ENCODE assay signal across 13 cellular contexts in genomic region chr5:176531902-176532493, GRCh38. TPM values are rescaled to one million over a fixed set of nuclear protein-coding genes. Genes with fewer than 3 reads are reported as not detected.
DNase-seq lines count a peak whose midpoint lies in the region; ATAC-seq and TF ChIP-seq lines count a peak whose summit lies in the region.
"Had no signal": no experiment of that assay in that cellular context is flagged by ENCODE, and none has a peak within 500 bp of the region (broad histone marks: within the 10 kb centered on the region; RNA-seq: fewer than 3 reads in every experiment).

No MANE protein-coding gene starts in this region.

- H3K36me3 ChIP-seq in CD8-positive, alpha-beta memory T cell (ENCODE audit: insufficient read depth, low read length): peaks cover 33% of the 10 kb centered on the region
- H3K36me3 ChIP-seq in naive thymus-derived CD4-positive, alpha-beta T cell (ENCODE audit: control insufficient read depth in 2 of 3, insufficient read depth in 3 of 3, low read length in 3 of 3): peaks cover 14 to 59% (median 15%) of the 10 kb centered on the region in 3 experiments

- no peaks in the 10 kb centered on the region; the same call in 1 of the 2 replicates for H3K9me3 ChIP-seq in AG04450 (ENCODE audit: control insufficient read depth, insufficient read depth, low read length)
- no peaks in the 10 kb centered on the region for H3K9me3 ChIP-seq in CD8-positive, alpha-beta memory T cell (ENCODE audit: low read length)
- H3K9me3 ChIP-seq in naive thymus-derived CD4-positive, alpha-beta T cell (ENCODE audit: control insufficient read depth in 2 of 3, low read length in 3 of 3): no peaks in the 10 kb centered on the region
- H3K9me3 ChIP-seq: breast epithelium, vagina had no signal

- no peak for ATAC-seq in activated naive CD8-positive, alpha-beta T cell treated with anti-CD3 and anti-CD28 coated beads, Interleukin-2, amount 10 ng/mL, durations not matched to agents 7 days and 5 days (ENCODE audit: low read depth)
- no peak for ATAC-seq in naive thymus-derived CD4-positive, alpha-beta T cell
- ATAC-seq in HG03442 (IDR thresholded peaks at IDR 0.05; ENCODE audit: unreplicated experiment): no peak

- H3K27me3 ChIP-seq in AG04450 (ENCODE audit: control insufficient read depth, insufficient read depth, low read length): no peaks in the 10 kb centered on the region
- H3K27me3 ChIP-seq in CD8-positive, alpha-beta memory T cell (ENCODE audit: insufficient read depth, low read length, poor library complexity, severe bottlenecking): no peaks in the 10 kb centered on the region
- no peaks in the 10 kb centered on the region for H3K27me3 ChIP-seq in naive thymus-derived CD4-positive, alpha-beta T cell (ENCODE audit: control insufficient read depth in 2 of 2, insufficient read depth in 2 of 2, low read length in 2 of 2)
- H3K27me3 ChIP-seq: breast epithelium, vagina had no signal

- peak overlapping the region in 5 of 8 donors; percentile 26 to 94 (median 87) for H3K27ac Mint-ChIP-seq in CD8-positive, alpha-beta memory T cell
- peak overlapping the region; percentile 95 for H3K27ac Mint-ChIP-seq in activated naive CD8-positive, alpha-beta T cell treated with anti-CD3 and anti-CD28 coated beads, Interleukin-2, amount 10 ng/mL, durations not matched to agents 7 days and 5 days
- peak overlapping the region in 7 of 9 donors; percentile 87 to 99 (median 90) for H3K27ac Mint-ChIP-seq in naive thymus-derived CD4-positive, alpha-beta T cell

- H3K4me3 Mint-ChIP-seq in CD8-positive, alpha-beta memory T cell: peak overlapping the region in 6 of 7 donors; percentile 48 to 86 (median 79)
- peak overlapping the region; percentile 96 for H3K4me3 Mint-ChIP-seq in activated naive CD8-positive, alpha-beta T cell treated with anti-CD3 and anti-CD28 coated beads, Interleukin-2, amount 10 ng/mL, durations not matched to agents 7 days and 5 days
- peak overlapping the region; percentile 34 to 99 (median 80) for H3K4me3 Mint-ChIP-seq in naive thymus-derived CD4-positive, alpha-beta T cell

- intact Hi-C loops in naive thymus-derived CD4-positive, alpha-beta T cell (cut with micrococcal nuclease): loop anchor here in 1 of 2 donors (10.0 kb wide), 2 partner anchors 773 to 877 kb away; partner anchors contain the start of genes HRH2, PRELID1 and RAB24

- H3K4me1 Mint-ChIP-seq in CD8-positive, alpha-beta memory T cell: peaks cover 43 to 69% (median 46%) of the 10 kb centered on the region in 3 donors
- H3K4me1 Mint-ChIP-seq in activated naive CD8-positive, alpha-beta T cell treated with anti-CD3 and anti-CD28 coated beads, Interleukin-2, amount 10 ng/mL, durations not matched to agents 7 days and 5 days: peaks cover 50% of the 10 kb centered on the region
- H3K4me1 Mint-ChIP-seq in naive thymus-derived CD4-positive, alpha-beta T cell: peaks cover 32 to 55% (median 45%) of the 10 kb centered on the region in 7 donors

- H3K27me3 Mint-ChIP-seq in CD8-positive, alpha-beta memory T cell: peaks cover 0 to 5% of the 10 kb centered on the region in 2 donors
- no peaks in the 10 kb centered on the region for H3K27me3 Mint-ChIP-seq in activated naive CD8-positive, alpha-beta T cell treated with anti-CD3 and anti-CD28 coated beads, Interleukin-2, amount 10 ng/mL, durations not matched to agents 7 days and 5 days
- H3K27me3 Mint-ChIP-seq in naive thymus-derived CD4-positive, alpha-beta T cell: no peaks in the 10 kb centered on the region

- peak overlapping the region; percentile 39 for H3K27ac ChIP-seq in AG04450 (ENCODE audit: low read depth, low read length)
- no peak overlapping the region for H3K27ac ChIP-seq in CD8-positive, alpha-beta memory T cell (ENCODE audit: low read depth, low read length)
- H3K27ac ChIP-seq in naive thymus-derived CD4-positive, alpha-beta T cell (ENCODE audit: low read depth, low read length): peak overlapping the region; percentile 96
- H3K27ac ChIP-seq: vagina had no signal

- no peaks in the 10 kb centered on the region for H3K9me3 Mint-ChIP-seq in CD8-positive, alpha-beta memory T cell
- no peaks in the 10 kb centered on the region for H3K9me3 Mint-ChIP-seq in activated naive CD8-positive, alpha-beta T cell treated with anti-CD3 and anti-CD28 coated beads, Interleukin-2, amount 10 ng/mL, durations not matched to agents 7 days and 5 days
- H3K9me3 Mint-ChIP-seq in naive thymus-derived CD4-positive, alpha-beta T cell: peaks cover 0 to 3% (median 0%) of the 10 kb centered on the region in 11 donors

- DNase-seq in AG04450 (ENCODE audit: low read depth, low spot score) (no peak), hepatic stellate cell (ENCODE audit: low spot score) (no peak), NCI-H345 treated with DMSO at 0.1 percent for 48 hours (lab: John Stamatoyannopoulos, UW; ENCODE audit: unreplicated experiment) (no peak), NCI-H2171 (lab: John Stamatoyannopoulos, UW) (no peak)
- DNase-seq in CD8-positive, alpha-beta memory T cell: no peak
- no peak for DNase-seq in activated naive CD8-positive, alpha-beta T cell treated with anti-CD3 and anti-CD28 coated beads, Interleukin-2, amount 10 ng/mL, durations not matched to agents 7 days and 5 days
- DNase-seq in naive thymus-derived CD4-positive, alpha-beta T cell: no peak
- DNase-seq: NCI-H226, SW 1271 had no signal

- H3K4me1 ChIP-seq in CD8-positive, alpha-beta memory T cell (ENCODE audit: insufficient read depth, low read length): peaks cover 64% of the 10 kb centered on the region
- H3K4me1 ChIP-seq in naive thymus-derived CD4-positive, alpha-beta T cell (ENCODE audit: control insufficient read depth in 2 of 2, insufficient read depth in 2 of 2, low read length in 2 of 2): peaks cover 55 to 59% of the 10 kb centered on the region in 2 donors

- POLR2A ChIA-PET in AG04450 (lab: Yijun Ruan, JAX): no interaction called here
- POLR2A ChIA-PET in CD8-positive, alpha-beta memory T cell (lab: Charles Lee): interaction anchor here (4.6 kb wide), 1 partner anchor 11 kb away, joined by 51 read pairs; no protein-coding TSS in a partner anchor
- POLR2A ChIA-PET in activated naive CD8-positive, alpha-beta T cell treated with anti-CD3 and anti-CD28 coated beads, Interleukin-2, amount 10 ng/mL, durations not matched to agents 7 days and 5 days (lab: Charles Lee): interaction anchor here (0.7 to 8.0 kb wide), 7 partner anchors 9 to 106 kb away, joined by 3 to 167 read pairs (median 4); partner anchors contain the start of gene FAF2
- POLR2A ChIA-PET in naive thymus-derived CD4-positive, alpha-beta T cell (lab: Charles Lee): interaction anchor here (0.6 to 15.9 kb wide), 7 partner anchors 8 to 115 kb away, joined by 3 to 251 read pairs (median 5); partner anchors contain the start of genes CDHR2, CLTB, FAF2 and RNF44

- H3K36me3 Mint-ChIP-seq in CD8-positive, alpha-beta memory T cell: peaks cover 4 to 74% (median 10%) of the 10 kb centered on the region in 3 donors
- peaks cover 26% of the 10 kb centered on the region for H3K36me3 Mint-ChIP-seq in activated naive CD8-positive, alpha-beta T cell treated with anti-CD3 and anti-CD28 coated beads, Interleukin-2, amount 10 ng/mL, durations not matched to agents 7 days and 5 days
- peaks cover 10 to 40% (median 16%) of the 10 kb centered on the region in 5 donors for H3K36me3 Mint-ChIP-seq in naive thymus-derived CD4-positive, alpha-beta T cell

- CTCF ChIA-PET in AG04450 (lab: Charles Lee): interaction anchor here (1.9 kb wide), 1 partner anchor 84 kb away, joined by 9 read pairs; the partner anchor contains the start of gene FAF2
- CTCF ChIA-PET in CD8-positive, alpha-beta memory T cell (lab: Charles Lee): interaction anchor here (1.2 to 8.4 kb wide), 3 partner anchors 10 to 84 kb away, joined by 6 to 90 read pairs (median 7); partner anchors contain the start of gene FAF2
- CTCF ChIA-PET in naive thymus-derived CD4-positive, alpha-beta T cell (lab: Charles Lee): interaction anchor here (0.8 to 1.7 kb wide), 3 partner anchors 11 to 84 kb away, joined by 3 to 12 read pairs (median 4); no protein-coding TSS in a partner anchor

- TF ChIP-seq CTCF in AG04450 (IDR thresholded peaks at IDR 0.05; ENCODE audit: low read depth, low read length): no peak

- no peak overlapping the region for H3K4me3 ChIP-seq in AG04450 (ENCODE audit: low read depth, low read length)
- peak overlapping the region; percentile 34 for H3K4me3 ChIP-seq in CD8-positive, alpha-beta memory T cell (ENCODE audit: low read length)
- H3K4me3 ChIP-seq in naive thymus-derived CD4-positive, alpha-beta T cell (ENCODE audit: low read length): peak overlapping the region; percentile 20
- H3K4me3 ChIP-seq: breast epithelium, vagina had no signal

RNA-seq across cellular contexts. Expression of gene RNF44, which starts 5.2 kb away (rescaled TPM):
- polyA plus RNA-seq in AG04450 (2011; rRNA removed): 4.0 and 4.5 TPM in 2 replicates
- 4.6 and 5.8 TPM in 2 replicates for polyA minus RNA-seq in AG04450 (2011; rRNA and poly(A)+ RNA removed)
- total RNA-seq in CD8-positive, alpha-beta memory T cell: 10 to 100 TPM; 54.6 to 56.8 TPM
- 4.3 TPM for polyA plus RNA-seq in CD8-positive, alpha-beta memory T cell
- 100 to 1,000 TPM; 162 to 166 TPM for total RNA-seq in activated naive CD8-positive, alpha-beta T cell treated with anti-CD3 and anti-CD28 coated beads, Interleukin-2, amount 10 ng/mL, durations not matched to agents 7 days and 5 days
- 100 to 1,000 TPM; 145 to 305 (median 280) TPM for total RNA-seq in naive thymus-derived CD4-positive, alpha-beta T cell
- 1 to 10 TPM; 3.3 to 5.0 TPM for polyA plus RNA-seq in naive thymus-derived CD4-positive, alpha-beta T cell

RNA-seq across cellular contexts. Expression of gene CDHR2, which starts 17.1 kb away (rescaled TPM):
- polyA plus RNA-seq in AG04450 (2011; rRNA removed): not detected in 2 replicates
- not detected in 2 replicates for polyA minus RNA-seq in AG04450 (2011; rRNA and poly(A)+ RNA removed)
- 1 to 10 TPM in 1 of 2 experiments, under 1 TPM in 1; 0.49 to 1.1 TPM for total RNA-seq in CD8-positive, alpha-beta memory T cell
- not detected for polyA plus RNA-seq in CD8-positive, alpha-beta memory T cell
- total RNA-seq in activated naive CD8-positive, alpha-beta T cell treated with anti-CD3 and anti-CD28 coated beads, Interleukin-2, amount 10 ng/mL, durations not matched to agents 7 days and 5 days: 1 to 10 TPM; 2.4 to 3.8 TPM
- 1 to 10 TPM; 1.0 to 3.3 (median 2.5) TPM for total RNA-seq in naive thymus-derived CD4-positive, alpha-beta T cell
- polyA plus RNA-seq in naive thymus-derived CD4-positive, alpha-beta T cell: not detected
- total RNA-seq: vagina had no signal
- polyA plus RNA-seq: BJ had no signal
